Comparison of ENCODE assay signal across 12 cellular contexts in genomic region chr10:22259280-22259679, GRCh38. TPM values are rescaled to one million over a fixed set of nuclear protein-coding genes. Genes with fewer than 3 reads are reported as not detected.
DNase-seq lines count a peak whose midpoint lies in the region; ATAC-seq and TF ChIP-seq lines count a peak whose summit lies in the region.
"Had no signal": no experiment of that assay in that cellular context is flagged by ENCODE, and none has a peak within 500 bp of the region (broad histone marks: within the 10 kb centered on the region; RNA-seq: fewer than 3 reads in every experiment).

No MANE protein-coding gene starts in this region.

- no peak overlapping the region for H3K27ac Mint-ChIP-seq in activated naive CD4-positive, alpha-beta T cell treated with anti-CD3 and anti-CD28 coated beads, Interleukin-2, amount 10 ng/mL, durations not matched to agents 7 days and 5 days
- no peak overlapping the region for H3K27ac Mint-ChIP-seq in activated T-helper 17 cell treated with anti-CD3 and anti-CD28 coated beads, Interleukin-2, amount 50 U/mL, for 72 hours
- H3K27ac Mint-ChIP-seq in neural progenitor cell (no peak overlapping the region), progenitor cell of endocrine pancreas (no peak overlapping the region)

- H3K27me3 ChIP-seq in Karpas-422 (ENCODE audit: low read length) = no peaks in the 10 kb centered on the region
- peaks cover 58% of the 10 kb centered on the region for H3K27me3 ChIP-seq in neural progenitor cell
- peaks cover 0 to 5% (median 0%) of the 10 kb centered on the region in 4 donors for H3K27me3 ChIP-seq in esophagus squamous epithelium
- H3K27me3 ChIP-seq in adrenal gland = no peaks in the 10 kb centered on the region
- H3K27me3 ChIP-seq: upper lobe of left lung had no signal

- WGBS in esophagus squamous epithelium, 2 donors = 81 to 84% methylated on average over 3 of the region's 3 CpGs
- 72 to 81% (median 76%) methylated on average over 3 of the region's 3 CpGs for WGBS in adrenal gland, 4 donors

- H3K4me2 ChIP-seq in Karpas-422 (ENCODE audit: low read depth, low read length, poor library complexity, severe bottlenecking) = no peak overlapping the region
- no peak overlapping the region for H3K4me2 ChIP-seq in neural progenitor cell

- no peaks in the 10 kb centered on the region for H3K9me3 ChIP-seq in Karpas-422 (ENCODE audit: low read length)
- H3K9me3 ChIP-seq in neural progenitor cell (ENCODE audit: low read depth) = no peaks in the 10 kb centered on the region
- no peaks in the 10 kb centered on the region for H3K9me3 ChIP-seq in esophagus squamous epithelium
- H3K9me3 ChIP-seq in adrenal gland (replicated peaks in 1 of 3) = no peaks in the 10 kb centered on the region
- H3K9me3 ChIP-seq: upper lobe of left lung had no signal

- peaks cover 37% of the 10 kb centered on the region for H3K27me3 Mint-ChIP-seq in activated naive CD4-positive, alpha-beta T cell treated with anti-CD3 and anti-CD28 coated beads, Interleukin-2, amount 10 ng/mL, durations not matched to agents 7 days and 5 days
- no peaks in the 10 kb centered on the region for H3K27me3 Mint-ChIP-seq in activated T-helper 17 cell treated with anti-CD3 and anti-CD28 coated beads, Interleukin-2, amount 50 U/mL, for 72 hours
- H3K27me3 Mint-ChIP-seq in neural progenitor cell (ENCODE audit: insufficient read depth, low read depth) (peaks cover 18% of the 10 kb centered on the region), progenitor cell of endocrine pancreas (peaks cover 64% of the 10 kb centered on the region)

- H3K9ac ChIP-seq in Karpas-422 (ENCODE audit: low read length) (no peak overlapping the region), neural progenitor cell (no peak overlapping the region)

- no peak overlapping the region for H3K27ac ChIP-seq in Karpas-422 (ENCODE audit: low read length)
- H3K27ac ChIP-seq in neural progenitor cell = no peak overlapping the region
- no peak overlapping the region for H3K27ac ChIP-seq in esophagus squamous epithelium
- no peak overlapping the region for H3K27ac ChIP-seq in adrenal gland
- H3K27ac ChIP-seq: HL-60, upper lobe of left lung had no signal

- H3K79me2 ChIP-seq in Karpas-422 (ENCODE audit: low read length) = no peaks in the 10 kb centered on the region
- no peaks in the 10 kb centered on the region for H3K79me2 ChIP-seq in neural progenitor cell (ENCODE audit: low read depth)

- no peaks in the 10 kb centered on the region for H3K36me3 Mint-ChIP-seq in activated naive CD4-positive, alpha-beta T cell treated with anti-CD3 and anti-CD28 coated beads, Interleukin-2, amount 10 ng/mL, durations not matched to agents 7 days and 5 days
- H3K36me3 Mint-ChIP-seq in activated T-helper 17 cell treated with anti-CD3 and anti-CD28 coated beads, Interleukin-2, amount 50 U/mL, for 72 hours (ENCODE audit: low read depth) = no peaks in the 10 kb centered on the region
- H3K36me3 Mint-ChIP-seq in neural progenitor cell (no peaks in the 10 kb centered on the region), progenitor cell of endocrine pancreas (ENCODE audit: insufficient read depth) (no peaks in the 10 kb centered on the region)

- H3K36me3 ChIP-seq in Karpas-422 (ENCODE audit: insufficient read depth, low read length) (no peaks in the 10 kb centered on the region), neural progenitor cell (no peaks in the 10 kb centered on the region), esophagus squamous epithelium (no peaks in the 10 kb centered on the region), adrenal gland (replicated peaks in 1 of 2) (no peaks in the 10 kb centered on the region)
- H3K36me3 ChIP-seq: upper lobe of left lung had no signal

- intact Hi-C loops in esophagus squamous epithelium (cut with DNase I) (loop anchor here (10.0 kb wide), 1 partner anchor 56 kb away; the partner anchor contains the start of gene COMMD3), adrenal gland (cut with DNase I) (no loop called here)

- no peaks in the 10 kb centered on the region for H4K20me1 ChIP-seq in Karpas-422 (ENCODE audit: insufficient read depth, low read depth, low read length)
- H4K20me1 ChIP-seq in neural progenitor cell (ENCODE audit: low read depth) = no peaks in the 10 kb centered on the region

- ATAC-seq in activated T-helper 17 cell treated with anti-CD3 and anti-CD28 coated beads, Interleukin-2, amount 50 U/mL, for 72 hours (replicated peaks) = peak; percentile 75

- H2AFZ ChIP-seq in Karpas-422 (ENCODE audit: low read length) (no peak overlapping the region), neural progenitor cell (replicated peaks) (no peak overlapping the region)

- CTCF ChIA-PET in activated naive CD4-positive, alpha-beta T cell treated with anti-CD3 and anti-CD28 coated beads, Interleukin-2, amount 10 ng/mL, durations not matched to agents 7 days and 5 days (lab: Charles Lee) = interaction anchor here (0.7 to 2.6 kb wide), 6 partner anchors 16 to 730 kb away, joined by 3 to 7 read pairs (median 4); partner anchors contain the start of gene COMMD3

- no peak overlapping the region for H3K4me3 ChIP-seq in Karpas-422 (ENCODE audit: low read length)
- H3K4me3 ChIP-seq in neural progenitor cell = no peak overlapping the region
- no peak overlapping the region for H3K4me3 ChIP-seq in esophagus squamous epithelium
- H3K4me3 ChIP-seq in adrenal gland = no peak overlapping the region
- H3K4me3 ChIP-seq: upper lobe of left lung had no signal

- TF ChIP-seq POLR2A in esophagus squamous epithelium (IDR thresholded peaks at IDR 0.05) = no peak
- no peak for TF ChIP-seq POLR2A in adrenal gland (IDR thresholded peaks at IDR 0.05)

- peaks cover 3% of the 10 kb centered on the region for H3K4me1 Mint-ChIP-seq in activated naive CD4-positive, alpha-beta T cell treated with anti-CD3 and anti-CD28 coated beads, Interleukin-2, amount 10 ng/mL, durations not matched to agents 7 days and 5 days
- H3K4me1 Mint-ChIP-seq in activated T-helper 17 cell treated with anti-CD3 and anti-CD28 coated beads, Interleukin-2, amount 50 U/mL, for 72 hours = peaks cover 11% of the 10 kb centered on the region
- H3K4me1 Mint-ChIP-seq in neural progenitor cell (no peaks in the 10 kb centered on the region), progenitor cell of endocrine pancreas (ENCODE audit: low read depth) (no peaks in the 10 kb centered on the region)

- no peaks in the 10 kb centered on the region for H3K9me3 Mint-ChIP-seq in activated naive CD4-positive, alpha-beta T cell treated with anti-CD3 and anti-CD28 coated beads, Interleukin-2, amount 10 ng/mL, durations not matched to agents 7 days and 5 days
- H3K9me3 Mint-ChIP-seq in activated T-helper 17 cell treated with anti-CD3 and anti-CD28 coated beads, Interleukin-2, amount 50 U/mL, for 72 hours = no peaks in the 10 kb centered on the region
- H3K9me3 Mint-ChIP-seq in neural progenitor cell (no peaks in the 10 kb centered on the region), progenitor cell of endocrine pancreas (ENCODE audit: low read depth) (no peaks in the 10 kb centered on the region)

- TF ChIP-seq CTCF in neural progenitor cell (IDR thresholded peaks at IDR 0.05) = peak; percentile 25
- TF ChIP-seq CTCF in esophagus squamous epithelium (IDR thresholded peaks at IDR 0.05) = no peak
- TF ChIP-seq CTCF in progenitor cell of endocrine pancreas (IDR thresholded peaks at IDR 0.05; ENCODE audit: unreplicated experiment) = no peak
- TF ChIP-seq CTCF in adrenal gland (IDR thresholded peaks at IDR 0.05) = no peak

- no peaks in the 10 kb centered on the region for H3K4me1 ChIP-seq in Karpas-422 (ENCODE audit: low read length)
- no peaks in the 10 kb centered on the region for H3K4me1 ChIP-seq in neural progenitor cell
- H3K4me1 ChIP-seq in esophagus squamous epithelium = no peaks in the 10 kb centered on the region
- no peaks in the 10 kb centered on the region for H3K4me1 ChIP-seq in adrenal gland (replicated peaks in 1 of 2)
- H3K4me1 ChIP-seq: upper lobe of left lung had no signal

- DNase-seq in activated naive CD4-positive, alpha-beta T cell treated with Interleukin-2 at 50 U/mL for 16 hours = peak; percentile 11
- no peak for DNase-seq in activated naive CD4-positive, alpha-beta T cell treated with anti-CD3 and anti-CD28 coated beads, Interleukin-2, amount 10 ng/mL, durations not matched to agents 7 days and 5 days
- DNase-seq in Karpas-422 (peak; percentile 59), neural progenitor cell (ENCODE audit: low spot score) (peak; percentile 33), esophagus squamous epithelium (lab: John Stamatoyannopoulos, UW) (no peak), progenitor cell of endocrine pancreas (ENCODE audit: low spot score, unreplicated experiment) (no peak), adrenal gland (no peak)
- DNase-seq: kidney glomerular epithelial cell, upper lobe of left lung had no signal

- no peak overlapping the region for H3K4me3 Mint-ChIP-seq in activated naive CD4-positive, alpha-beta T cell treated with anti-CD3 and anti-CD28 coated beads, Interleukin-2, amount 10 ng/mL, durations not matched to agents 7 days and 5 days
- peak overlapping the region; percentile 45 for H3K4me3 Mint-ChIP-seq in activated T-helper 17 cell treated with anti-CD3 and anti-CD28 coated beads, Interleukin-2, amount 50 U/mL, for 72 hours
- H3K4me3 Mint-ChIP-seq in neural progenitor cell (no peak overlapping the region), progenitor cell of endocrine pancreas (ENCODE audit: low read depth) (no peak overlapping the region)

- no peaks in the 10 kb centered on the region for H3K9me2 ChIP-seq in Karpas-422 (replicated peaks; ENCODE audit: insufficient read depth, low read length)

- H3F3A ChIP-seq in neural progenitor cell (ENCODE audit: low read depth) = peaks cover under 1% of the 10 kb centered on the region

RNA-seq across cellular contexts. Expression of gene EBLN1, which starts 41.5 kb away (rescaled TPM):
- total RNA-seq in Karpas-422 (2014; rRNA removed; shearing (Covaris generic); ENCODE audit: low replicate concordance) = not detected in 2 replicates
- not detected for total RNA-seq in activated T-helper 17 cell treated with anti-CD3 and anti-CD28 coated beads, Interleukin-2, amount 50 U/mL, for 72 hours
- not detected in 2 replicates for total RNA-seq in neural progenitor cell (ENCODE audit: low replicate concordance)
- not detected for total RNA-seq in esophagus squamous epithelium
- total RNA-seq in progenitor cell of endocrine pancreas = not detected in 2 replicates
- total RNA-seq in adrenal gland = not detected
- not detected for polyA plus RNA-seq in adrenal gland
- total RNA-seq: activated CD8-positive, alpha-beta memory T cell treated with anti-CD3 and anti-CD28 coated beads for 36 hours; upper lobe of left lung had no signal

RNA-seq across cellular contexts. Expression of gene COMMD3, which starts 56.9 kb away (rescaled TPM):
- 10.8 and 37.5 TPM in 2 replicates for total RNA-seq in Karpas-422 (2014; rRNA removed; shearing (Covaris generic); ENCODE audit: low replicate concordance)
- total RNA-seq in activated T-helper 17 cell treated with anti-CD3 and anti-CD28 coated beads, Interleukin-2, amount 50 U/mL, for 72 hours = 10 to 100 TPM; 76.9 to 79.3 TPM
- total RNA-seq in neural progenitor cell (ENCODE audit: low replicate concordance) (13.6 and 16.3 TPM in 2 replicates), esophagus squamous epithelium (10 to 100 TPM; 14.9 to 31.4 (median 24.2) TPM), progenitor cell of endocrine pancreas (48.5 and 48.8 TPM in 2 replicates), adrenal gland (10 to 100 TPM in 7 of 8 donors, 1 to 10 TPM in 1; 7.5 to 57.1 (median 45.0) TPM)
- 10 to 100 TPM; 43.4 to 82.4 (median 44.5) TPM for polyA plus RNA-seq in adrenal gland

Comparison
In these comparisons a context has a peak if more than half of its experiments do, and no peak if none do; other contexts are left out.
1. DNase-seq: peak in activated naive CD4-positive, alpha-beta T cell treated with Interleukin-2 at 50 U/mL for 16 hours (single experiment), Karpas-422 (single experiment) and neural progenitor cell (single experiment); none in activated naive CD4-positive, alpha-beta T cell treated with anti-CD3 and anti-CD28 coated beads, Interleukin-2, amount 10 ng/mL, durations not matched to agents 7 days and 5 days (single experiment), esophagus squamous epithelium (single experiment), progenitor cell of endocrine pancreas (single experiment) and adrenal gland (0 of 7).